Comparison of ENCODE assay signal across 17 cellular contexts in the genomic region with DNA sequence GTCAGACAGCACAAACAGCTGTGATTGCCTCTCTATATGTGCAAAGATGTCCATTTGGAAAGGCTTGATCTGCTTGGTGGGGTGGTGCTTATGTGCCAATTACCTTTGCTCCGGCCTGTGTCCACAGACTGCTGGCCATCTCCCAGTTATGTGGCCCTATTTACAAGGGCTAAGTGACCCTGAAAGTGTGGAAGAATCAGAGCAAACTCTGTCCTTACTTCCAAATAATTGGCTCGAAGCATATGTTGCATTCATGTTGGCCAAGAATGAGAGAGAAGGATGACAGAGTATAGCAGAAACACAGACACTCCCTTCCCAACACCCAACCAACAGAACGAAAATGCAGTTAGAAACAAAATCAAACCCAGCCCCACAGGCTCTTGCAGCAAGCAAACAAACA.
DNase-seq lines count a peak whose midpoint lies in the region; ATAC-seq and TF ChIP-seq lines count a peak whose summit lies in the region.
"Had no signal": no experiment of that assay in that cellular context is flagged by ENCODE, and none has a peak within 500 bp of the region (broad histone marks: within the 10 kb centered on the region; RNA-seq: fewer than 3 reads in every experiment).

No MANE protein-coding gene starts in this region.

- H3K27me3 ChIP-seq in right atrium auricular region, result no peaks in the 10 kb centered on the region
- no peaks in the 10 kb centered on the region for H3K27me3 ChIP-seq in WERI-Rb-1 (ENCODE audit: insufficient read depth, low read depth, severe bottlenecking)
- H3K27me3 ChIP-seq: BLaER1 treated with 17β-estradiol and CSF1 and Interleukin-3, amounts not matched to agents 10 nM and 100 nM had no signal

- TF ChIP-seq CTCF in right atrium auricular region (IDR thresholded peaks at IDR 0.05) (no peak), WERI-Rb-1 (IDR thresholded peaks at IDR 0.05; ENCODE audit: low read depth, low read length) (no peak)

- H3K4me3 ChIP-seq in right atrium auricular region (no peak overlapping the region), WERI-Rb-1 (ENCODE audit: low read depth, low read length) (no peak overlapping the region)
- H3K4me3 ChIP-seq: BLaER1 treated with 17β-estradiol and CSF1 and Interleukin-3, amounts not matched to agents 10 nM and 100 nM had no signal

- H3K9me3 ChIP-seq in right atrium auricular region (no peaks in the 10 kb centered on the region), WERI-Rb-1 (ENCODE audit: severe bottlenecking) (no peaks in the 10 kb centered on the region)

- H3K27ac ChIP-seq in right atrium auricular region (no peak overlapping the region), WERI-Rb-1 (peak overlapping the region; percentile 26)

- peaks cover 24 to 33% of the 10 kb centered on the region in 2 donors for H3K4me1 Mint-ChIP-seq in stimulated activated naive B cell treated with anti-CD40 and anti-IgM and Interleukin-4, amounts not matched to agents 10 μg/mL and 1 μg/mL and 100 μg/mL, for 72 hours
- H3K4me1 Mint-ChIP-seq in T-cell, result peaks cover 15 to 29% (median 24%) of the 10 kb centered on the region in 3 donors

- peaks cover 5 to 16% of the 10 kb centered on the region in 2 donors for H3K36me3 Mint-ChIP-seq in stimulated activated naive B cell treated with anti-CD40 and anti-IgM and Interleukin-4, amounts not matched to agents 10 μg/mL and 1 μg/mL and 100 μg/mL, for 72 hours
- H3K36me3 Mint-ChIP-seq in T-cell, result peaks cover 36% of the 10 kb centered on the region

- peaks cover 0 to 12% of the 10 kb centered on the region in 2 donors for H3K4me1 ChIP-seq in right atrium auricular region

- POLR2A ChIA-PET in T-cell (lab: Charles Lee), result no interaction called here

- H3K36me3 ChIP-seq in right atrium auricular region, result no peaks in the 10 kb centered on the region
- H3K36me3 ChIP-seq in WERI-Rb-1, result no peaks in the 10 kb centered on the region

- H3K9me3 Mint-ChIP-seq in stimulated activated naive B cell treated with anti-CD40 and anti-IgM and Interleukin-4, amounts not matched to agents 10 μg/mL and 1 μg/mL and 100 μg/mL, for 72 hours, result peaks cover 5 to 6% of the 10 kb centered on the region in 2 donors
- peaks cover 0 to 7% (median 0%) of the 10 kb centered on the region in 3 donors for H3K9me3 Mint-ChIP-seq in T-cell
- H3K9me3 Mint-ChIP-seq: CD4-positive, alpha-beta T cell had no signal

- DNase-seq in left ventricle myocardium superior (no peak), right atrium auricular region (ENCODE audit: low spot score) (no peak), WERI-Rb-1 (no peak), left lobe of liver (ENCODE audit: low spot score) (peak; percentile 75), T-cell (no peak), posterior vena cava (ENCODE audit: low spot score) (no peak)
- DNase-seq in stimulated activated naive B cell treated with anti-CD40 and anti-IgM and Interleukin-4, amounts not matched to agents 10 μg/mL and 1 μg/mL and 100 μg/mL, for 72 hours, result no peak
- DNase-seq: AML-193; CD4-positive, alpha-beta T cell; H7; KBM-7; NCI-H1105 treated with DMSO at 0.1 percent for 48 hours; NCI-H2029; NCI-H526 treated with DMSO at 0.1 percent for 48 hours; RPMI8226; SHP77 had no signal

- intact Hi-C loops in left ventricle myocardium superior (cut with micrococcal nuclease), result no loop called here
- intact Hi-C loops in posterior vena cava (cut with DNase I), result no loop called here

- H3K27ac Mint-ChIP-seq in stimulated activated naive B cell treated with anti-CD40 and anti-IgM and Interleukin-4, amounts not matched to agents 10 μg/mL and 1 μg/mL and 100 μg/mL, for 72 hours, result peak overlapping the region; percentile 77
- no peak overlapping the region for H3K27ac Mint-ChIP-seq in T-cell
- H3K27ac Mint-ChIP-seq: CD4-positive, alpha-beta T cell had no signal

- no peaks in the 10 kb centered on the region for H3K27me3 Mint-ChIP-seq in stimulated activated naive B cell treated with anti-CD40 and anti-IgM and Interleukin-4, amounts not matched to agents 10 μg/mL and 1 μg/mL and 100 μg/mL, for 72 hours
- H3K27me3 Mint-ChIP-seq in T-cell, result no peaks in the 10 kb centered on the region
- H3K27me3 Mint-ChIP-seq: CD4-positive, alpha-beta T cell had no signal

- CTCF ChIA-PET in T-cell (lab: Charles Lee), result no interaction called here

- ATAC-seq in left ventricle myocardium superior (peak; percentile 35), left lobe of liver (peak; percentile 92), T-cell (replicated peaks in 1 of 4) (no peak)
- no peak for ATAC-seq in stimulated activated naive B cell treated with anti-CD40 and anti-IgM and Interleukin-4, amounts not matched to agents 10 μg/mL and 1 μg/mL and 100 μg/mL, for 72 hours (replicated peaks)

- H3K4me3 Mint-ChIP-seq in stimulated activated naive B cell treated with anti-CD40 and anti-IgM and Interleukin-4, amounts not matched to agents 10 μg/mL and 1 μg/mL and 100 μg/mL, for 72 hours, result no peak overlapping the region
- no peak overlapping the region for H3K4me3 Mint-ChIP-seq in T-cell
- H3K4me3 Mint-ChIP-seq: CD4-positive, alpha-beta T cell had no signal

Comparison
In these comparisons a context has a peak if more than half of its experiments do, and no peak if none do; other contexts are left out.
1. ATAC-seq: peak in left ventricle myocardium superior (single experiment) and left lobe of liver (single experiment); none in stimulated activated naive B cell treated with anti-CD40 and anti-IgM and Interleukin-4, amounts not matched to agents 10 μg/mL and 1 μg/mL and 100 μg/mL, for 72 hours (0 of 2) and T-cell (0 of 4).